11 cellular contexts compared by ENCODE assay signal in genomic region chr1:18452550-18452949, GRCh38. TPM values are rescaled to one million over a fixed set of nuclear protein-coding genes. Genes with fewer than 3 reads are reported as not detected.
DNase-seq lines count a peak whose midpoint lies in the region; ATAC-seq and TF ChIP-seq lines count a peak whose summit lies in the region.
"Had no signal": no experiment of that assay in that cellular context is flagged by ENCODE, and none has a peak within 500 bp of the region (broad histone marks: within the 10 kb centered on the region; RNA-seq: fewer than 3 reads in every experiment).

No MANE protein-coding gene starts in this region.

- H3K27ac Mint-ChIP-seq in activated naive CD8-positive, alpha-beta T cell treated with anti-CD3 and anti-CD28 coated beads, Interleukin-2, amount 10 ng/mL, durations not matched to agents 7 days and 5 days, result no peak overlapping the region
- no peak overlapping the region for H3K27ac Mint-ChIP-seq in activated naive CD8-positive, alpha-beta T cell treated with anti-CD3 and anti-CD28 coated beads for 36 hours
- H3K27ac Mint-ChIP-seq: CD4-positive, alpha-beta memory T cell had no signal

- H3K4me1 Mint-ChIP-seq in activated naive CD8-positive, alpha-beta T cell treated with anti-CD3 and anti-CD28 coated beads, Interleukin-2, amount 10 ng/mL, durations not matched to agents 7 days and 5 days, result no peaks in the 10 kb centered on the region
- no peaks in the 10 kb centered on the region for H3K4me1 Mint-ChIP-seq in activated naive CD8-positive, alpha-beta T cell treated with anti-CD3 and anti-CD28 coated beads for 36 hours
- H3K4me1 Mint-ChIP-seq: CD4-positive, alpha-beta memory T cell had no signal

- H3K4me3 Mint-ChIP-seq in activated naive CD8-positive, alpha-beta T cell treated with anti-CD3 and anti-CD28 coated beads, Interleukin-2, amount 10 ng/mL, durations not matched to agents 7 days and 5 days, result no peak overlapping the region
- H3K4me3 Mint-ChIP-seq in activated naive CD8-positive, alpha-beta T cell treated with anti-CD3 and anti-CD28 coated beads for 36 hours, result no peak overlapping the region
- H3K4me3 Mint-ChIP-seq: CD4-positive, alpha-beta memory T cell had no signal

- peak; percentile 36 for ATAC-seq in activated naive CD8-positive, alpha-beta T cell treated with anti-CD3 and anti-CD28 coated beads, Interleukin-2, amount 10 ng/mL, durations not matched to agents 7 days and 5 days (ENCODE audit: low read depth)
- ATAC-seq in GM19463 (IDR thresholded peaks at IDR 0.05; ENCODE audit: unreplicated experiment) (no peak), HG03108 (IDR thresholded peaks at IDR 0.05; ENCODE audit: unreplicated experiment) (no peak), GM21723 (IDR thresholded peaks at IDR 0.05; ENCODE audit: unreplicated experiment) (no peak)

- H3K36me3 Mint-ChIP-seq in activated naive CD8-positive, alpha-beta T cell treated with anti-CD3 and anti-CD28 coated beads, Interleukin-2, amount 10 ng/mL, durations not matched to agents 7 days and 5 days, result no peaks in the 10 kb centered on the region
- H3K36me3 Mint-ChIP-seq in activated naive CD8-positive, alpha-beta T cell treated with anti-CD3 and anti-CD28 coated beads for 36 hours, result no peaks in the 10 kb centered on the region
- H3K36me3 Mint-ChIP-seq: CD4-positive, alpha-beta memory T cell had no signal

- H3K9me3 Mint-ChIP-seq in activated naive CD8-positive, alpha-beta T cell treated with anti-CD3 and anti-CD28 coated beads, Interleukin-2, amount 10 ng/mL, durations not matched to agents 7 days and 5 days, result peaks cover 4% of the 10 kb centered on the region
- no peaks in the 10 kb centered on the region for H3K9me3 Mint-ChIP-seq in activated naive CD8-positive, alpha-beta T cell treated with anti-CD3 and anti-CD28 coated beads for 36 hours

- DNase-seq in activated naive CD8-positive, alpha-beta T cell treated with anti-CD3 and anti-CD28 coated beads, Interleukin-2, amount 10 ng/mL, durations not matched to agents 7 days and 5 days, result no peak
- DNase-seq in activated naive CD8-positive, alpha-beta T cell treated with anti-CD3 and anti-CD28 coated beads for 36 hours, result no peak
- DNase-seq in NCI-H69 (lab: John Stamatoyannopoulos, UW) (peak; percentile 22), epithelial cell of proximal tubule (ENCODE audit: low read depth) (peak; percentile 1), superior temporal gyrus (ENCODE audit: extremely low spot score) (peak; percentile 14)
- DNase-seq: aorta, NCI-H2081 had no signal

- POLR2A ChIA-PET in activated naive CD8-positive, alpha-beta T cell treated with anti-CD3 and anti-CD28 coated beads, Interleukin-2, amount 10 ng/mL, durations not matched to agents 7 days and 5 days (lab: Charles Lee), result no interaction called here

- no peak overlapping the region for H3K4me3 ChIP-seq in epithelial cell of proximal tubule (ENCODE audit: low read depth, low read length)

- no peak for TF ChIP-seq CTCF in epithelial cell of proximal tubule (conservative IDR thresholded peaks at IDR 0.05; ENCODE audit: low read depth, low read length)

- peaks cover 10% of the 10 kb centered on the region for H3K27me3 Mint-ChIP-seq in activated naive CD8-positive, alpha-beta T cell treated with anti-CD3 and anti-CD28 coated beads, Interleukin-2, amount 10 ng/mL, durations not matched to agents 7 days and 5 days
- peaks cover 18% of the 10 kb centered on the region for H3K27me3 Mint-ChIP-seq in activated naive CD8-positive, alpha-beta T cell treated with anti-CD3 and anti-CD28 coated beads for 36 hours

RNA-seq across cellular contexts. Expression of gene KLHDC7A, which starts 28.2 kb away (rescaled TPM):
- not detected for total RNA-seq in activated naive CD8-positive, alpha-beta T cell treated with anti-CD3 and anti-CD28 coated beads, Interleukin-2, amount 10 ng/mL, durations not matched to agents 7 days and 5 days
- not detected for total RNA-seq in activated naive CD8-positive, alpha-beta T cell treated with anti-CD3 and anti-CD28 coated beads for 36 hours
- 0.98 and 1.6 TPM in 2 replicates for total RNA-seq in epithelial cell of proximal tubule
- total RNA-seq: aorta; CD4-positive, alpha-beta memory T cell had no signal

Comparison
In these comparisons a context has a peak if more than half of its experiments do, and no peak if none do; other contexts are left out.
1. DNase-seq: peak in NCI-H69 (single experiment), epithelial cell of proximal tubule (single experiment) and superior temporal gyrus (single experiment); none in activated naive CD8-positive, alpha-beta T cell treated with anti-CD3 and anti-CD28 coated beads, Interleukin-2, amount 10 ng/mL, durations not matched to agents 7 days and 5 days (single experiment) and activated naive CD8-positive, alpha-beta T cell treated with anti-CD3 and anti-CD28 coated beads for 36 hours (single experiment).